In genomic region chr6:142349215-142349823, GRCh38 we compare ENCODE assay signal across 2 cellular contexts.
TF ChIP-seq lines count a peak whose summit lies in the region.

No MANE protein-coding gene starts in this region.

TF ChIP-seq in SK-N-SH treated with all-trans-retinoic acid at 6 μM for 48 hours, 23 proteins besides CTCF, POLR2A, EP300 and RAD21 (continued from another document):
- TF ChIP-seq, protein P1, sequence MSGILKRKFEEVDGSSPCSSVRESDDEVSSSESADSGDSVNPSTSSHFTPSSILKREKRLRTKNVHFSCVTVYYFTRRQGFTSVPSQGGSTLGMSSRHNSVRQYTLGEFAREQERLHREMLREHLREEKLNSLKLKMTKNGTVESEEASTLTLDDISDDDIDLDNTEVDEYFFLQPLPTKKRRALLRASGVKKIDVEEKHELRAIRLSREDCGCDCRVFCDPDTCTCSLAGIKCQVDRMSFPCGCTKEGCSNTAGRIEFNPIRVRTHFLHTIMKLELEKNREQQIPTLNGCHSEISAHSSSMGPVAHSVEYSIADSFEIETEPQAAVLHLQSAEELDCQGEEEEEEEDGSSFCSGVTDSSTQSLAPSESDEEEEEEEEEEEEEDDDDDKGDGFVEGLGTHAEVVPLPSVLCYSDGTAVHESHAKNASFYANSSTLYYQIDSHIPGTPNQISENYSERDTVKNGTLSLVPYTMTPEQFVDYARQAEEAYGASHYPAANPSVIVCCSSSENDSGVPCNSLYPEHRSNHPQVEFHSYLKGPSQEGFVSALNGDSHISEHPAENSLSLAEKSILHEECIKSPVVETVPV (CRISPR knock-in tag; IDR thresholded peaks at IDR 0.05), result no peak
- TF ChIP-seq ARNTL (CRISPR knock-in tag; IDR thresholded peaks at IDR 0.05; ENCODE audit: borderline replicate concordance, low read depth) (no peak), GLIS3 (CRISPR knock-in tag; IDR thresholded peaks at IDR 0.05) (no peak), SNAI2 (CRISPR knock-in tag; IDR thresholded peaks at IDR 0.05) (no peak), ZFP30 (CRISPR knock-in tag; IDR thresholded peaks at IDR 0.05) (no peak), POU6F1 (CRISPR knock-in tag; IDR thresholded peaks at IDR 0.05; ENCODE audit: borderline replicate concordance, low read depth) (no peak), ZNF8 (CRISPR knock-in tag; IDR thresholded peaks at IDR 0.05) (no peak), TCF4 (CRISPR knock-in tag; IDR thresholded peaks at IDR 0.05; ENCODE audit: borderline replicate concordance) (no peak), RARB (CRISPR knock-in tag; IDR thresholded peaks at IDR 0.05) (no peak), OSR1 (CRISPR knock-in tag; IDR thresholded peaks at IDR 0.05) (no peak), TSHZ2 (CRISPR knock-in tag; IDR thresholded peaks at IDR 0.05) (no peak)
- TF ChIP-seq, protein P2, sequence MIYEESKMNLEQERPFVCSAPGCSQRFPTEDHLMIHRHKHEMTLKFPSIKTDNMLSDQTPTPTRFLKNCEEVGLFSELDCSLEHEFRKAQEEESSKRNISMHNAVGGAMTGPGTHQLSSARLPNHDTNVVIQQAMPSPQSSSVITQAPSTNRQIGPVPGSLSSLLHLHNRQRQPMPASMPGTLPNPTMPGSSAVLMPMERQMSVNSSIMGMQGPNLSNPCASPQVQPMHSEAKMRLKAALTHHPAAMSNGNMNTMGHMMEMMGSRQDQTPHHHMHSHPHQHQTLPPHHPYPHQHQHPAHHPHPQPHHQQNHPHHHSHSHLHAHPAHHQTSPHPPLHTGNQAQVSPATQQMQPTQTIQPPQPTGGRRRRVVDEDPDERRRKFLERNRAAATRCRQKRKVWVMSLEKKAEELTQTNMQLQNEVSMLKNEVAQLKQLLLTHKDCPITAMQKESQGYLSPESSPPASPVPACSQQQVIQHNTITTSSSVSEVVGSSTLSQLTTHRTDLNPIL (CRISPR knock-in tag; IDR thresholded peaks at IDR 0.05; ENCODE audit: low read depth), result no peak

TF ChIP-seq in SK-N-SH, 30 proteins besides CTCF, POLR2A, EP300 and RAD21 (continued from another document):
- TF ChIP-seq PBX3 (IDR thresholded peaks at IDR 0.05), result no peak
- no peak for TF ChIP-seq RXRA (IDR thresholded peaks at IDR 0.05; ENCODE audit: borderline replicate concordance, low read depth)
- TF ChIP-seq NFIC (IDR thresholded peaks at IDR 0.05; ENCODE audit: borderline replicate concordance), result no peak
TF ChIP-seq in SK-N-SH: peak in this region for 0.
